ENCODE assay signal across 2 cellular contexts in the genomic region with DNA sequence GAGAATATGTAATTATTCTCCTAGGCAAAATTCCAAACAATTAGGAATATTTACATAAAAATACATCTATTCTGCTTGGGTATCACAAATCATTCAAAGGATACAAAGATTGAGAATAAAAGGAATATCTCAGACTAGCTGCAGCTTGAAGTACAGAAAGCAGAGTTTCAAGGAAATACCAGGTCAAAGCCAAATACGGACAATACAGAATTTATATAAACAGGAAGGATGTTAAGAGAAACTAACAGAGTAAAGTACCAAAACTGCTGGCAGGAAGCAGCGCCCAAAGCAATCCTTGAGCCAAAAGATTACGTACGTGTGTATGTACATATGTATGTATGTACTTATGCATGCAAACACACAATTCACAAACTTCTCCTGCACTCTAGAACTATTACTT.
TF ChIP-seq lines count a peak whose summit lies in the region.

No MANE protein-coding gene starts in this region.

TF ChIP-seq in liver, 16 proteins besides CTCF, POLR2A, EP300 and RAD21 (continued from another document):
- TF ChIP-seq TAF1 (conservative IDR thresholded peaks at IDR 0.05): no peak

TF ChIP-seq in HepG2, 621 proteins besides CTCF, POLR2A, EP300 and RAD21:
- no peak for TF ChIP-seq BCL3 (CRISPR knock-in tag; IDR thresholded peaks at IDR 0.05)
- no peak for TF ChIP-seq TCF7 (IDR thresholded peaks at IDR 0.05; ENCODE audit: low read depth)
- no peak for TF ChIP-seq ESRRA (CRISPR knock-in tag; IDR thresholded peaks at IDR 0.05; ENCODE audit: low read depth)
- TF ChIP-seq CBFB (CRISPR knock-in tag; IDR thresholded peaks at IDR 0.05): no peak
- no peak for TF ChIP-seq MATR3 (CRISPR knock-in tag; IDR thresholded peaks at IDR 0.05)
- TF ChIP-seq, protein P1, sequence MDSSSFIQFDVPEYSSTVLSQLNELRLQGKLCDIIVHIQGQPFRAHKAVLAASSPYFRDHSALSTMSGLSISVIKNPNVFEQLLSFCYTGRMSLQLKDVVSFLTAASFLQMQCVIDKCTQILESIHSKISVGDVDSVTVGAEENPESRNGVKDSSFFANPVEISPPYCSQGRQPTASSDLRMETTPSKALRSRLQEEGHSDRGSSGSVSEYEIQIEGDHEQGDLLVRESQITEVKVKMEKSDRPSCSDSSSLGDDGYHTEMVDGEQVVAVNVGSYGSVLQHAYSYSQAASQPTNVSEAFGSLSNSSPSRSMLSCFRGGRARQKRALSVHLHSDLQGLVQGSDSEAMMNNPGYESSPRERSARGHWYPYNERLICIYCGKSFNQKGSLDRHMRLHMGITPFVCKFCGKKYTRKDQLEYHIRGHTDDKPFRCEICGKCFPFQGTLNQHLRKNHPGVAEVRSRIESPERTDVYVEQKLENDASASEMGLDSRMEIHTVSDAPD (CRISPR knock-in tag; IDR thresholded peaks at IDR 0.05): no peak
- TF ChIP-seq NR2F2 (IDR thresholded peaks at IDR 0.05; ENCODE audit: borderline replicate concordance, low read depth): no peak
- TF ChIP-seq, protein P2, sequence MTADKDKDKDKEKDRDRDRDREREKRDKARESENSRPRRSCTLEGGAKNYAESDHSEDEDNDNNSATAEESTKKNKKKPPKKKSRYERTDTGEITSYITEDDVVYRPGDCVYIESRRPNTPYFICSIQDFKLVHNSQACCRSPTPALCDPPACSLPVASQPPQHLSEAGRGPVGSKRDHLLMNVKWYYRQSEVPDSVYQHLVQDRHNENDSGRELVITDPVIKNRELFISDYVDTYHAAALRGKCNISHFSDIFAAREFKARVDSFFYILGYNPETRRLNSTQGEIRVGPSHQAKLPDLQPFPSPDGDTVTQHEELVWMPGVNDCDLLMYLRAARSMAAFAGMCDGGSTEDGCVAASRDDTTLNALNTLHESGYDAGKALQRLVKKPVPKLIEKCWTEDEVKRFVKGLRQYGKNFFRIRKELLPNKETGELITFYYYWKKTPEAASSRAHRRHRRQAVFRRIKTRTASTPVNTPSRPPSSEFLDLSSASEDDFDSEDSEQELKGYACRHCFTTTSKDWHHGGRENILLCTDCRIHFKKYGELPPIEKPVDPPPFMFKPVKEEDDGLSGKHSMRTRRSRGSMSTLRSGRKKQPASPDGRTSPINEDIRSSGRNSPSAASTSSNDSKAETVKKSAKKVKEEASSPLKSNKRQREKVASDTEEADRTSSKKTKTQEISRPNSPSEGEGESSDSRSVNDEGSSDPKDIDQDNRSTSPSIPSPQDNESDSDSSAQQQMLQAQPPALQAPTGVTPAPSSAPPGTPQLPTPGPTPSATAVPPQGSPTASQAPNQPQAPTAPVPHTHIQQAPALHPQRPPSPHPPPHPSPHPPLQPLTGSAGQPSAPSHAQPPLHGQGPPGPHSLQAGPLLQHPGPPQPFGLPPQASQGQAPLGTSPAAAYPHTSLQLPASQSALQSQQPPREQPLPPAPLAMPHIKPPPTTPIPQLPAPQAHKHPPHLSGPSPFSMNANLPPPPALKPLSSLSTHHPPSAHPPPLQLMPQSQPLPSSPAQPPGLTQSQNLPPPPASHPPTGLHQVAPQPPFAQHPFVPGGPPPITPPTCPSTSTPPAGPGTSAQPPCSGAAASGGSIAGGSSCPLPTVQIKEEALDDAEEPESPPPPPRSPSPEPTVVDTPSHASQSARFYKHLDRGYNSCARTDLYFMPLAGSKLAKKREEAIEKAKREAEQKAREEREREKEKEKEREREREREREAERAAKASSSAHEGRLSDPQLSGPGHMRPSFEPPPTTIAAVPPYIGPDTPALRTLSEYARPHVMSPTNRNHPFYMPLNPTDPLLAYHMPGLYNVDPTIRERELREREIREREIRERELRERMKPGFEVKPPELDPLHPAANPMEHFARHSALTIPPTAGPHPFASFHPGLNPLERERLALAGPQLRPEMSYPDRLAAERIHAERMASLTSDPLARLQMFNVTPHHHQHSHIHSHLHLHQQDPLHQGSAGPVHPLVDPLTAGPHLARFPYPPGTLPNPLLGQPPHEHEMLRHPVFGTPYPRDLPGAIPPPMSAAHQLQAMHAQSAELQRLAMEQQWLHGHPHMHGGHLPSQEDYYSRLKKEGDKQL (CRISPR knock-in tag; IDR thresholded peaks at IDR 0.05; ENCODE audit: low read depth): no peak
- no peak for TF ChIP-seq SUZ12 (IDR thresholded peaks at IDR 0.05; ENCODE audit: low read depth, low read length)
- no peak for TF ChIP-seq SMAD3 (CRISPR knock-in tag; IDR thresholded peaks at IDR 0.05)
- TF ChIP-seq KDM6A (CRISPR knock-in tag; IDR thresholded peaks at IDR 0.05; ENCODE audit: low read depth): no peak
- TF ChIP-seq DMAP1 (CRISPR knock-in tag; IDR thresholded peaks at IDR 0.05): no peak
